17 cellular contexts compared by ENCODE assay signal in the genomic region with DNA sequence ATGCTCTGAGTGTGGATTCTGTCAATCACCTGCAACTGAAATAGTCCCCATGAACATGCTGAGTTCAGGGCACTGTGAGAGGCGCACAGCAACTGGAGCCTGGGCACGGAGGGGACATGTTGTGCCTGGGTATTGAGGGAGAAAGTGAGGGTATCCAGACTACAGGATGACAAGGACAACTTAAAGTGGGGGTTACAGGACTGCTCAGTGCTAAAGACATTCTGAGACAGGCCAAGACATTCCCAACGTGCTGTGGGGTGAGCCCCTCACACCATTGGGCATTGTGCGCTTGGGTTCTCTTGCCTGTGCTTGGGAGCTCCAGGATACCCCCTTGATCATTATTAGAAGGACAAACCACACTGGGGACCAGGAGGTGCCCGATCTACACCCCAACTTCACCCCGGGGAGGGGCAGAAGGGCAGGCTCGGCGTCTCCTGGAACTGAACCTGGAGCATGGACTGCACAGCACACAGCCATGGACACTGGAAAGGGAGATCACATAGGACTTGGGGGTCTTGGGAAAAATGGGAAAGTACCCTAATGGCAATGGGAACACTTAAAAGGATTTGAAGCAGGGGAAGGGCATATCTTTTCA.
DNase-seq lines count a peak whose midpoint lies in the region; ATAC-seq, FAIRE-seq and TF ChIP-seq lines count a peak whose summit lies in the region.
"Had no signal": no experiment of that assay in that cellular context is flagged by ENCODE, and none has a peak within 500 bp of the region (broad histone marks: within the 10 kb centered on the region; RNA-seq: fewer than 3 reads in every experiment).

No MANE protein-coding gene starts in this region.

- H3K14ac ChIP-seq in trophoblast cell (ENCODE audit: low read length), result no peak overlapping the region

- H3K27me3 ChIP-seq in bronchial epithelial cell (ENCODE audit: control insufficient read depth, insufficient read depth, low read length) (no peaks in the 10 kb centered on the region), suprapubic skin (no peaks in the 10 kb centered on the region), trophoblast cell (ENCODE audit: insufficient read depth, low read length) (no peaks in the 10 kb centered on the region)
- H3K27me3 ChIP-seq: BLaER1 treated with 17β-estradiol and CSF1 and Interleukin-3, amounts not matched to agents 10 nM and 100 nM had no signal

- 91% methylated on average over 7 of the region's 8 CpGs for WGBS in suprapubic skin
- no CpG with 5 or more reads among the region's 8 CpGs for WGBS in trophoblast cell (ENCODE audit: extremely low coverage, insufficient coverage, insufficient read length)

- H2AFZ ChIP-seq in trophoblast cell (ENCODE audit: insufficient read depth, low read length, poor library complexity), result no peak overlapping the region
- H2AFZ ChIP-seq: GM23248 had no signal

- no peak for TF ChIP-seq EP300 in suprapubic skin (IDR thresholded peaks at IDR 0.05)

- H3K4me3 ChIP-seq in bronchial epithelial cell (ENCODE audit: low read depth, low read length) (no peak overlapping the region), suprapubic skin (no peak overlapping the region), trophoblast cell (ENCODE audit: low read depth, low read length) (no peak overlapping the region)
- H3K4me3 ChIP-seq: BLaER1 treated with 17β-estradiol and CSF1 and Interleukin-3, amounts not matched to agents 10 nM and 100 nM; GM12878; GM23248 had no signal

- H3K4ac ChIP-seq in trophoblast cell (ENCODE audit: low read depth, low read length), result no peak overlapping the region

- peak; percentile 39 for DNase-seq in cardiac septum (ENCODE audit: low spot score)
- DNase-seq in left ventricle myocardium superior, result no peak
- no peak for DNase-seq in bronchial epithelial cell (ENCODE audit: low read depth)
- DNase-seq in omental fat pad (ENCODE audit: low spot score), result no peak
- DNase-seq in suprapubic skin (ENCODE audit: low spot score in 2 of 2), result peak; percentile 28 to 48
- DNase-seq in trophoblast cell, result no peak
- DNase-seq in germinal center (ENCODE audit: low spot score), result no peak
- DNase-seq: ACHN; Calu3; CD4-positive, alpha-beta T cell; GM23248 had no signal

- no peak overlapping the region for H3K23ac ChIP-seq in trophoblast cell (ENCODE audit: low read length)

- H4K12ac ChIP-seq in trophoblast cell (ENCODE audit: low read depth, low read length), result no peak overlapping the region

- peak; percentile 96 for FAIRE-seq in bronchial epithelial cell (lab: Jason Lieb, UNC)
- FAIRE-seq: GM12878, GM18507, H54, HTR-8/SVneo had no signal

- intact Hi-C loops in cardiac septum (cut with DNase I) (no loop called here), left ventricle myocardium superior (cut with micrococcal nuclease) (no loop called here)

- TF ChIP-seq POLR2A in suprapubic skin (IDR thresholded peaks at IDR 0.05), result no peak

- H2BK120ac ChIP-seq in trophoblast cell (ENCODE audit: insufficient read depth, low read length, poor library complexity), result no peak overlapping the region

- no peak overlapping the region for H3K27ac ChIP-seq in suprapubic skin
- H3K27ac ChIP-seq in trophoblast cell (ENCODE audit: low read depth, low read length), result no peak overlapping the region
- H3K27ac ChIP-seq: BLaER1 treated with 17β-estradiol and CSF1 and Interleukin-3, amounts not matched to agents 10 nM and 100 nM; GM23248 had no signal

- H3K4me1 ChIP-seq in suprapubic skin (no peaks in the 10 kb centered on the region), trophoblast cell (ENCODE audit: control insufficient read depth in 1 of 2, insufficient read depth in 2 of 2, low read length in 2 of 2) (no peaks in the 10 kb centered on the region)

- H3K36me3 ChIP-seq in bronchial epithelial cell (ENCODE audit: control insufficient read depth, insufficient read depth, low read length) (no peaks in the 10 kb centered on the region), suprapubic skin (no peaks in the 10 kb centered on the region), trophoblast cell (ENCODE audit: control insufficient read depth in 1 of 2, insufficient read depth in 2 of 2, low read length in 2 of 2) (no peaks in the 10 kb centered on the region)
- H3K36me3 ChIP-seq: BLaER1 treated with 17β-estradiol and CSF1 and Interleukin-3, amounts not matched to agents 10 nM and 100 nM had no signal

- no peaks in the 10 kb centered on the region for H3K9me3 ChIP-seq in suprapubic skin
- H3K9me3 ChIP-seq in trophoblast cell (ENCODE audit: insufficient read depth, low read depth, low read length), result peaks cover 46% of the 10 kb centered on the region

- no peak overlapping the region for H2AK5ac ChIP-seq in trophoblast cell (ENCODE audit: low read length)

- no peak overlapping the region for H4K91ac ChIP-seq in trophoblast cell (ENCODE audit: low read depth, low read length)

- no peak overlapping the region for H2BK5ac ChIP-seq in trophoblast cell (ENCODE audit: low read depth, low read length, poor library complexity)

- H2BK12ac ChIP-seq in trophoblast cell (ENCODE audit: low read length), result no peak overlapping the region

- no peak overlapping the region for H3K4me2 ChIP-seq in trophoblast cell (ENCODE audit: low read length)
- H3K4me2 ChIP-seq: BLaER1 treated with 17β-estradiol and CSF1 and Interleukin-3, amounts not matched to agents 10 nM and 100 nM had no signal

- no peak overlapping the region for H4K8ac ChIP-seq in trophoblast cell (ENCODE audit: low read depth, low read length)

- no peak overlapping the region for H3K18ac ChIP-seq in trophoblast cell (ENCODE audit: low read length)

- no peaks in the 10 kb centered on the region for H3K79me2 ChIP-seq in trophoblast cell (ENCODE audit: control insufficient read depth, insufficient read depth, low read length, poor library complexity)

- no peaks in the 10 kb centered on the region for H3K79me1 ChIP-seq in trophoblast cell (ENCODE audit: low read length)

- no peak overlapping the region for H3K9ac ChIP-seq in trophoblast cell (ENCODE audit: low read length)
- H3K9ac ChIP-seq: BLaER1 treated with 17β-estradiol and CSF1 and Interleukin-3, amounts not matched to agents 10 nM and 100 nM; GM23248 had no signal

- ATAC-seq in left ventricle myocardium superior (no peak), omental fat pad (ENCODE audit: low FRiP score) (peak; percentile 15)
- ATAC-seq: GM12878, HCT116 had no signal

- TF ChIP-seq CTCF in bronchial epithelial cell (IDR thresholded peaks at IDR 0.05; ENCODE audit: insufficient read depth, low read length, severe bottlenecking) (no peak), omental fat pad (IDR thresholded peaks at IDR 0.05) (no peak), suprapubic skin (IDR thresholded peaks at IDR 0.05) (no peak)

Comparison
In these comparisons a context has a peak if more than half of its experiments do, and no peak if none do; other contexts are left out.
1. DNase-seq: peak in cardiac septum (single experiment) and suprapubic skin (2 of 2); none in left ventricle myocardium superior (single experiment), bronchial epithelial cell (single experiment), omental fat pad (single experiment), trophoblast cell (0 of 2) and germinal center (single experiment).